In the genomic region with DNA sequence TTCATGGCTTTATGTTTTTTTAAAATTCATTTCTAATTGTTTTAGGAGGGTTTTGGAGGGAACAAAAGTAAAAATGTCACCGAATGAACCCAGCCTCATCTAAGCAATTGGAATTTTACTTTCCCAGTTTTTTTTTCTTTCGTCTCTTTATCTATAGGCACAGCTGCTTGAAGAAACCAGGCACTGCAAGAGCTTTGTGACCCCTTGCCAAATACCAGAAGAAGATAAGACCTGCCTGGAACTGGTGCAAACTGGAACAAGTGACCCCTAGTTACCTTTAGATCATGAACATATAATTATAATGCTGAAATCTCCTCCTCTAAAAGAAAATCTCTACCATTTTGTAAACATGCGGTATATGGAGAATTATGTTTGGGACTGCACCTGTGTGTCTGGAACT, we compare ENCODE assay signal across 25 cellular contexts.
"Had no signal": no experiment of that assay in that cellular context is flagged by ENCODE, and none has a peak within 500 bp of the region (broad histone marks: within the 10 kb centered on the region; RNA-seq: fewer than 3 reads in every experiment).

No MANE protein-coding gene starts in this region.

- H3K9ac ChIP-seq: parathyroid adenoma had no signal

- DNase-seq: cortex of kidney; dorsolateral prefrontal cortex; effector CD8-positive, alpha-beta T cell; foreskin fibroblast; glutamatergic neuron; islet precursor cell; mesenchymal stem cell; naive B cell; occipital lobe; psoas muscle; retina; sigmoid colon; stimulated activated CD4-positive, alpha-beta T cell treated with anti-CD3 and anti-CD28 coated beads, Interleukin-2, amount 100 ng/mL, for 24 hours; stimulated activated naive CD4-positive, alpha-beta T cell; stomach; substantia nigra; transverse colon had no signal

- H3K27ac Mint-ChIP-seq: naive B cell, nephron had no signal

- H3K9me3 ChIP-seq: esophagus muscularis mucosa, gastroesophageal sphincter, psoas muscle, sigmoid colon, stomach, thoracic aorta, transverse colon had no signal

- H3K27me3 ChIP-seq: stomach, transverse colon had no signal

- H3K36me3 ChIP-seq: esophagus muscularis mucosa, gastroesophageal sphincter, sigmoid colon, stomach, thoracic aorta, transverse colon had no signal

- H3K36me3 Mint-ChIP-seq: naive B cell had no signal

- H3K4me3 ChIP-seq: dorsolateral prefrontal cortex, esophagus muscularis mucosa, gastroesophageal sphincter, lung, psoas muscle, sigmoid colon, skin epidermis, stomach, thoracic aorta, transverse colon had no signal

- H3K4me1 Mint-ChIP-seq: naive B cell, nephron had no signal

- H3K4me1 ChIP-seq: esophagus muscularis mucosa, gastroesophageal sphincter, parathyroid adenoma, psoas muscle, sigmoid colon, stomach, transverse colon had no signal

- ATAC-seq: gastroesophageal sphincter, left lobe of liver, psoas muscle had no signal

- H3K4me3 Mint-ChIP-seq: naive B cell, nephron had no signal

- H3K27ac ChIP-seq: dorsolateral prefrontal cortex, esophagus muscularis mucosa, gastroesophageal sphincter, parathyroid adenoma, psoas muscle, sigmoid colon, skin epidermis, stomach, thoracic aorta, transverse colon had no signal

- H3K79me2 ChIP-seq: parathyroid adenoma had no signal
